ENCODE assay signal across 22 cellular contexts in the genomic region with DNA sequence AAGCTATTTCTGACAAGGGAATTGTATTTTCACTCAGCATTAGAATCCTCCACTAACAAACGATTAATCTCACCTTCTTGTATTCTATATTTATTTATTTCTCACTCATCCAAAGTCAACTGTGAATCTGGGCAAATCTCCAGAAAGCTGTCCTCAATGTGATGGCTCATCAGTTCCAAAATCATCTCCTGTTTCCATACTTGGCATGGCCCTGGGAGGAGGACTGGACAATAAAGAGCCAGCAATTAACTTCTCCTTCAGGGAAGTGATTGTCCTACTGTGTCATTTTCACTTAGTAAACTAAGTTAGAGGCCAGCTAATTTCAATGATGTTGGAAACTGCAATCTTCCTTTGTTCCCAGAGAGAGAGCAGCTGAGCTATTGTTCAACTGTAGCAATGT. TPM values are rescaled to one million over a fixed set of nuclear protein-coding genes. Genes with fewer than 3 reads are reported as not detected.
DNase-seq lines count a peak whose midpoint lies in the region; ATAC-seq and TF ChIP-seq lines count a peak whose summit lies in the region.
"Had no signal": no experiment of that assay in that cellular context is flagged by ENCODE, and none has a peak within 500 bp of the region (broad histone marks: within the 10 kb centered on the region; RNA-seq: fewer than 3 reads in every experiment).

No MANE protein-coding gene starts in this region.

- H3K27me3 Mint-ChIP-seq in Calu3 (ENCODE audit: unreplicated experiment): no peaks in the 10 kb centered on the region
- H3K27me3 Mint-ChIP-seq: CD8-positive, alpha-beta memory T cell; naive thymus-derived CD4-positive, alpha-beta T cell had no signal

- no peak overlapping the region for H3K27ac ChIP-seq in effector memory CD4-positive, alpha-beta T cell (ENCODE audit: insufficient read depth, low read length, poor library complexity, severe bottlenecking)
- H3K27ac ChIP-seq: KMS-11 had no signal

- no TSS peak for BruUV-seq in Calu3 (replicated peaks; lab: Mats Ljungman, UMichigan)

- CTCF ChIA-PET in Calu3 (lab: Charles Lee): no interaction called here

- peaks cover 4% of the 10 kb centered on the region for H3K4me1 ChIP-seq in BE2C
- H3K4me1 ChIP-seq in effector memory CD4-positive, alpha-beta T cell (ENCODE audit: control insufficient read depth, insufficient read depth, low read length, poor library complexity, severe bottlenecking): no peaks in the 10 kb centered on the region

- H3K9me3 ChIP-seq in BE2C (no peaks in the 10 kb centered on the region), MG63 (no peaks in the 10 kb centered on the region)
- H3K9me3 ChIP-seq in effector memory CD4-positive, alpha-beta T cell (ENCODE audit: control insufficient read depth, low read length): no peaks in the 10 kb centered on the region

- no peak for TF ChIP-seq CTCF in BE2C (IDR thresholded peaks at IDR 0.05; ENCODE audit: low read depth, low read length)
- no peak for TF ChIP-seq CTCF in Calu3 (IDR thresholded peaks at IDR 0.05; ENCODE audit: unreplicated experiment)

- peak; percentile 6 for DNase-seq in BE2C
- DNase-seq in MG63: peak; percentile 59
- DNase-seq in NCI-H2227 (lab: John Stamatoyannopoulos, UW; ENCODE audit: unreplicated experiment): peak; percentile 82
- peak; percentile 80 for DNase-seq in SHP77 treated with DMSO at 0.1 percent for 48 hours (lab: John Stamatoyannopoulos, UW)
- no peak for DNase-seq in posterior cingulate gyrus
- DNase-seq in Calu3: no peak
- DNase-seq in effector memory CD4-positive, alpha-beta T cell: no peak
- DNase-seq: CD8-positive, alpha-beta memory T cell; GDM1; head of caudate nucleus; naive thymus-derived CD4-positive, alpha-beta T cell; NCI-H1436; NK-92 treated with Interleukin-12 subunit alpha and Interleukin-12 subunit beta, amount 100 ng/mL, for 24 hours; small intestine; stimulated activated CD4-positive, alpha-beta T cell treated with anti-CD3 and anti-CD28 coated beads, Interleukin-4, amount 100 ng/mL, for 24 hours; T-helper 1 cell had no signal

- peaks cover 6% of the 10 kb centered on the region for H3K9me3 Mint-ChIP-seq in Calu3 (ENCODE audit: low read depth, unreplicated experiment)
- H3K9me3 Mint-ChIP-seq: WTC11 had no signal

- H3K36me3 ChIP-seq in BE2C: no peaks in the 10 kb centered on the region
- no peaks in the 10 kb centered on the region for H3K36me3 ChIP-seq in MG63
- H3K36me3 ChIP-seq in effector memory CD4-positive, alpha-beta T cell (ENCODE audit: control insufficient read depth, insufficient read depth, low read length): no peaks in the 10 kb centered on the region

- no peak overlapping the region for H3K4me3 Mint-ChIP-seq in Calu3 (ENCODE audit: low read depth, unreplicated experiment)
- H3K4me3 Mint-ChIP-seq: CD8-positive, alpha-beta memory T cell; naive thymus-derived CD4-positive, alpha-beta T cell; WTC11 had no signal

- no peaks in the 10 kb centered on the region for H3K36me3 Mint-ChIP-seq in Calu3 (ENCODE audit: insufficient read depth, unreplicated experiment)
- H3K36me3 Mint-ChIP-seq: CD8-positive, alpha-beta memory T cell; naive thymus-derived CD4-positive, alpha-beta T cell; WTC11 had no signal

- no peaks in the 10 kb centered on the region for H3K4me1 Mint-ChIP-seq in Calu3 (ENCODE audit: low read depth, unreplicated experiment)
- H3K4me1 Mint-ChIP-seq: CD8-positive, alpha-beta memory T cell; naive thymus-derived CD4-positive, alpha-beta T cell had no signal

- no peak for ATAC-seq in HG03378 (IDR thresholded peaks at IDR 0.05; ENCODE audit: unreplicated experiment)
- ATAC-seq: GM12878; naive thymus-derived CD4-positive, alpha-beta T cell; WTC11 had no signal

- H3K4me3 ChIP-seq in BE2C (ENCODE audit: low read depth, low read length): no peak overlapping the region
- no peak overlapping the region for H3K4me3 ChIP-seq in MG63
- no peak overlapping the region for H3K4me3 ChIP-seq in effector memory CD4-positive, alpha-beta T cell (ENCODE audit: insufficient read depth, low read depth, low read length, poor library complexity, severe bottlenecking)
- H3K4me3 ChIP-seq: GM12878 had no signal

- H3K27ac Mint-ChIP-seq in Calu3 (ENCODE audit: unreplicated experiment): no peak overlapping the region
- H3K27ac Mint-ChIP-seq: CD8-positive, alpha-beta memory T cell; naive thymus-derived CD4-positive, alpha-beta T cell; WTC11 had no signal

- intact Hi-C loops in posterior cingulate gyrus (cut with DNase I) (no loop called here), Calu3 (cut with micrococcal nuclease; ENCODE audit: unreplicated experiment) (no loop called here)

- H3K27me3 ChIP-seq in BE2C (no peaks in the 10 kb centered on the region), MG63 (no peaks in the 10 kb centered on the region)
- H3K27me3 ChIP-seq in effector memory CD4-positive, alpha-beta T cell (replicated peaks; ENCODE audit: control insufficient read depth, insufficient read depth, low read length, poor library complexity, severe bottlenecking): no peaks in the 10 kb centered on the region

RNA-seq across cellular contexts. Expression of gene CDH12, which starts 17.5 kb away (rescaled TPM):
- 0.46 TPM for polyA plus RNA-seq in BE2C (2012; ENCODE audit: insufficient read depth, insufficient read length, low read depth)
- not detected in 2 replicates for total RNA-seq in MG63 (2014; rRNA removed; shearing (Covaris generic); ENCODE audit: low replicate concordance)
- total RNA-seq in Calu3 (2022): 2.3 and 2.9 TPM in 2 replicates
- total RNA-seq: CD8-positive, alpha-beta memory T cell; GM12878; lung microvascular endothelial cell; naive thymus-derived CD4-positive, alpha-beta T cell; posterior vena cava; WTC11 had no signal
- polyA plus RNA-seq: CD8-positive, alpha-beta memory T cell; naive thymus-derived CD4-positive, alpha-beta T cell; small intestine had no signal

Comparison
In these comparisons a context has a peak if more than half of its experiments do, and no peak if none do; other contexts are left out.
1. DNase-seq: peak in BE2C (single experiment), MG63 (single experiment), NCI-H2227 (single experiment) and SHP77 treated with DMSO at 0.1 percent for 48 hours (single experiment); none in posterior cingulate gyrus (0 of 10), Calu3 (single experiment) and effector memory CD4-positive, alpha-beta T cell (0 of 3).